In genomic region chr2:100751841-100752625, GRCh38 we compare ENCODE assay signal across 8 cellular contexts.
DNase-seq lines count a peak whose midpoint lies in the region; ATAC-seq and TF ChIP-seq lines count a peak whose summit lies in the region.
"Not testable (repeated sequence)": the region's sequence is repeated elsewhere in the genome, so short reads cannot be mapped to it uniquely, and the experiment has no call there.

No MANE protein-coding gene starts in this region.

- H3K9me3 ChIP-seq in AG04450 (ENCODE audit: control insufficient read depth, insufficient read depth, low read length); IMR-90 (ENCODE audit: control insufficient read depth, insufficient read depth, low read length); mesenchymal stem cell (ENCODE audit: control insufficient read depth, low read length): not testable (repeated sequence)

- H2BK120ac ChIP-seq in IMR-90 (ENCODE audit: low read depth, low read length) = peak overlapping the region; percentile 91
- H2BK120ac ChIP-seq in mesenchymal stem cell (ENCODE audit: low read depth, low read length) = not testable (repeated sequence)

- H2AK9ac ChIP-seq in IMR-90 (replicated peaks; ENCODE audit: low read depth, low read length, poor library complexity) = not testable (repeated sequence)

- not testable (repeated sequence) for DNase-seq in AG04450 (ENCODE audit: low read depth, low spot score); RWPE1 (ENCODE audit: low spot score)
- DNase-seq in IMR-90 = peak; percentile 19
- DNase-seq in activated CD8-positive, alpha-beta memory T cell treated with anti-CD3 and anti-CD28 coated beads, Interleukin-2, amount 50 U/mL, for 48 hours = peak; percentile 56
- peak; percentile 29 for DNase-seq in astrocyte of the spinal cord (ENCODE audit: low read depth, low spot score)
- peak; percentile 69 for DNase-seq in fibroblast of gingiva (ENCODE audit: low read depth)
- DNase-seq in mesenchymal stem cell = peak; percentile 64
- DNase-seq in stimulated activated CD8-positive, alpha-beta memory T cell treated with anti-CD3 and anti-CD28 coated beads, Interleukin-4, amount 100 ng/mL, for 48 hours = peak; percentile 34

- H3K9me1 ChIP-seq in IMR-90 (ENCODE audit: insufficient read depth, low read length) = peaks cover 32% of the 10 kb centered on the region

- peak overlapping the region; percentile 89 for H2BK20ac ChIP-seq in IMR-90 (ENCODE audit: low read depth, low read length)

- H3K27ac ChIP-seq in AG04450 (ENCODE audit: low read depth, low read length) (peak overlapping the region; percentile 65), IMR-90 (ENCODE audit: insufficient read depth, low read length) (peak overlapping the region; percentile 64), RWPE1 (peak overlapping the region; percentile 82)
- H3K27ac ChIP-seq in mesenchymal stem cell (ENCODE audit: low read length, poor library complexity, severe bottlenecking) = not testable (repeated sequence)

- peak overlapping the region; percentile 44 to 75; a peak in 3 of 4 replicates for H4K8ac ChIP-seq in IMR-90 (ENCODE audit: low read depth in 2 of 2, low read length in 2 of 2)
- not testable (repeated sequence) for H4K8ac ChIP-seq in mesenchymal stem cell (ENCODE audit: low read length)

- peak overlapping the region; percentile 84 for H4K91ac ChIP-seq in IMR-90 (ENCODE audit: insufficient read depth, low read depth, low read length)
- not testable (repeated sequence) for H4K91ac ChIP-seq in mesenchymal stem cell (ENCODE audit: low read length)

- H3K79me1 ChIP-seq in IMR-90 (ENCODE audit: low read depth in 1 of 2, low read length in 2 of 2); mesenchymal stem cell (replicated peaks; ENCODE audit: low read length, poor library complexity, severe bottlenecking): not testable (repeated sequence)

- in situ Hi-C loops in IMR-90 (cut with MboI; ENCODE audit: low sequenced_read_pairs); astrocyte of the spinal cord (cut with HindIII; ENCODE audit: low sequenced_read_pairs): not testable (repeated sequence)

- peak overlapping the region; percentile 37 for H2AFZ ChIP-seq in IMR-90 (replicated peaks; ENCODE audit: low read length, poor library complexity)
- H2AFZ ChIP-seq in mesenchymal stem cell (ENCODE audit: low read depth, low read length) = not testable (repeated sequence)

- TF ChIP-seq CTCF in AG04450 (IDR thresholded peaks at IDR 0.05; ENCODE audit: low read depth, low read length); IMR-90 (conservative IDR thresholded peaks at IDR 0.05; ENCODE audit: low read depth, low read length); RWPE1 (conservative IDR thresholded peaks at IDR 0.05; ENCODE audit: low read depth); astrocyte of the spinal cord (IDR thresholded peaks at IDR 0.05; ENCODE audit: low read depth, low read length): not testable (repeated sequence)

- intact Hi-C loops in IMR-90 (cut with micrococcal nuclease) = not testable (repeated sequence)

- 83% methylated on average over 2 of the region's 6 CpGs; no CpG with 5 or more reads in 1 of the 2 experiments for WGBS in IMR-90 (ENCODE audit: extremely low coverage in 2 of 2, insufficient read length in 1 of 2), 2 experiments
- 59% methylated on average over 4 of the region's 6 CpGs for WGBS in mesenchymal stem cell

- H2BK12ac ChIP-seq in mesenchymal stem cell (ENCODE audit: low read length in 2 of 2) = peak overlapping the region; percentile 20 to 82

- BruUV-seq in IMR-90 (replicated peaks; lab: Mats Ljungman, UMichigan) = not testable (repeated sequence)

- peaks cover 31% of the 10 kb centered on the region for H3K4me1 ChIP-seq in IMR-90 (ENCODE audit: control insufficient read depth, insufficient read depth, low read length)
- not testable (repeated sequence) for H3K4me1 ChIP-seq in mesenchymal stem cell (ENCODE audit: control insufficient read depth, insufficient read depth, low read depth, low read length)

- peak overlapping the region; percentile 60; the same call in 1 of the 2 replicates for H4K5ac ChIP-seq in IMR-90 (ENCODE audit: low read depth, low read length)

- H3K4ac ChIP-seq in IMR-90 (ENCODE audit: low read depth, low read length) (peak overlapping the region; percentile 70), mesenchymal stem cell (ENCODE audit: low read depth in 1 of 2, low read length in 2 of 2) (peak overlapping the region in 1 of 2 experiments; percentile 48)

- H3K27me3 ChIP-seq in AG04450 (ENCODE audit: control insufficient read depth, insufficient read depth, low read length); IMR-90 (ENCODE audit: control insufficient read depth, insufficient read depth, low read length); mesenchymal stem cell (ENCODE audit: control insufficient read depth in 1 of 2, insufficient read depth in 1 of 2, low read length in 2 of 2): not testable (repeated sequence)

- H3K23ac ChIP-seq in IMR-90 (ENCODE audit: low read depth, low read length) = peak overlapping the region; percentile 20; the same call in 1 of the 2 replicates
- H3K23ac ChIP-seq in mesenchymal stem cell (ENCODE audit: low read length in 2 of 2) = not testable (repeated sequence)

- dilution Hi-C loops in IMR-90 (cut with HindIII; ENCODE audit: low sequenced_read_pairs, unreplicated experiment) = not testable (repeated sequence)

- peak overlapping the region; percentile 89 for H3K14ac ChIP-seq in IMR-90 (replicated peaks; ENCODE audit: low read depth, low read length)
- H3K14ac ChIP-seq in mesenchymal stem cell (ENCODE audit: low read length in 2 of 2) = not testable (repeated sequence)

- not testable (repeated sequence) for H4K20me1 ChIP-seq in IMR-90 (ENCODE audit: insufficient read depth, low read length)

- peak overlapping the region; percentile 2; the same call in 1 of the 2 replicates for H3K56ac ChIP-seq in IMR-90 (ENCODE audit: extremely low read depth, insufficient read depth, low read length)

- H2AK5ac ChIP-seq in IMR-90 (ENCODE audit: low read depth, low read length) = peak overlapping the region; percentile 97
- H2AK5ac ChIP-seq in mesenchymal stem cell (ENCODE audit: low read length, severe bottlenecking) = not testable (repeated sequence)

- H2BK15ac ChIP-seq in IMR-90 (ENCODE audit: low read depth, low read length) = peak overlapping the region; percentile 93; the same call in 2 of the 3 replicates
- H2BK15ac ChIP-seq in mesenchymal stem cell (ENCODE audit: low read depth, poor library complexity, severe bottlenecking) = not testable (repeated sequence)

- not testable (repeated sequence) for H3K9ac ChIP-seq in IMR-90 (ENCODE audit: low read depth, low read length)
- H3K9ac ChIP-seq in mesenchymal stem cell (ENCODE audit: low read length) = peak overlapping the region; percentile 36

- CTCF ChIA-PET in AG04450 (lab: Charles Lee) (interaction anchor here (1.5 kb wide), 1 partner anchor 22 kb away, joined by 5 read pairs; no protein-coding TSS in a partner anchor), IMR-90 (lab: Yijun Ruan, JAX) (interaction anchor here (0.6 kb wide), 1 partner anchor 214 kb away, joined by 9 read pairs; no protein-coding TSS in a partner anchor), RWPE1 (lab: Yijun Ruan, JAX) (interaction anchor here (0.7 kb wide), 2 partner anchors 15 to 68 kb away, joined by 4 read pairs; no protein-coding TSS in a partner anchor)

- not testable (repeated sequence) for H3K36me3 ChIP-seq in IMR-90 (ENCODE audit: control insufficient read depth, insufficient read depth, low read length); mesenchymal stem cell (ENCODE audit: control insufficient read depth in 1 of 2, insufficient read depth in 2 of 2, low read depth in 1 of 2, low read length in 2 of 2)

- POLR2A ChIA-PET in AG04450 (lab: Yijun Ruan, JAX) = interaction anchor here (0.7 to 1.7 kb wide), 4 partner anchors 10 to 151 kb away, joined by 3 to 8 read pairs (median 4); no protein-coding TSS in a partner anchor
- POLR2A ChIA-PET in IMR-90 (lab: Charles Lee; ENCODE audit: unreplicated experiment) = interaction anchor here (1.2 kb wide), 1 partner anchor 10 kb away, joined by 4 read pairs; no protein-coding TSS in a partner anchor
- POLR2A ChIA-PET in RWPE1 (lab: Yijun Ruan, JAX; ENCODE audit: low non-redundant PET) = interaction anchor here (1.4 kb wide), 1 partner anchor 250 kb away, joined by 4 read pairs; the partner anchor contains the start of gene RPL31

- H3K18ac ChIP-seq in IMR-90 (ENCODE audit: low read depth, low read length) = peak overlapping the region; percentile 89; the same call in 1 of the 2 replicates
- H3K18ac ChIP-seq in mesenchymal stem cell (ENCODE audit: low read depth in 1 of 2, low read length in 2 of 2) = peak overlapping the region in 1 of 2 experiments; percentile 37

- peak overlapping the region; percentile 67; the same call in 1 of the 2 replicates for H3K4me2 ChIP-seq in IMR-90 (ENCODE audit: low read depth, low read length)
- not testable (repeated sequence) for H3K4me2 ChIP-seq in mesenchymal stem cell (ENCODE audit: low read length, poor library complexity, severe bottlenecking)

- ATAC-seq in IMR-90 (ENCODE audit: low read depth) = peak; percentile 28

- not testable (repeated sequence) for H3K4me3 ChIP-seq in AG04450 (ENCODE audit: low read depth, low read length); IMR-90 (ENCODE audit: insufficient read depth, low read depth, low read length); astrocyte of the spinal cord (ENCODE audit: low read depth, low read length)
- peak overlapping the region in 1 of 2 experiments; percentile 9 for H3K4me3 ChIP-seq in mesenchymal stem cell (ENCODE audit: insufficient read depth in 1 of 2, low read depth in 1 of 2, low read length in 2 of 2)

- not testable (repeated sequence) for TF ChIP-seq RAD21 in IMR-90 (IDR thresholded peaks at IDR 0.05; ENCODE audit: low read length)

- H2BK5ac ChIP-seq in IMR-90 (ENCODE audit: low read depth, low read length, poor library complexity, severe bottlenecking) = peak overlapping the region; percentile 81
- not testable (repeated sequence) for H2BK5ac ChIP-seq in mesenchymal stem cell (ENCODE audit: low read depth, low read length, poor library complexity, severe bottlenecking)

- TF ChIP-seq POLR2A in IMR-90 (IDR thresholded peaks at IDR 0.05; ENCODE audit: low read depth, low read length) = not testable (repeated sequence)
